Comparison of ENCODE assay signal across 8 cellular contexts in the genomic region with DNA sequence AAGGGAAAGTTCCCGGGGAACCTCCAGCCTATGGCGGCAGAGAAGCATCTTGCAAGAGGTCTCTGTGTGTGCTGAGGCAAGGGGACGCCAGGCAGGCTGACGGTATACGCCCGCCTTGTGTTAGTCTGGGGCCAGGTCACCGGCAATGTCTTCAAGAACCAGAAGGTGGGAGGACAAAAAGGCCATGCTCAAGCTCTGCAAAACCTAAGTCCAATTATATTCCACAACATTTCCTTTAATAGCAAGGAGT. TPM values are rescaled to one million over a fixed set of nuclear protein-coding genes. Genes with fewer than 3 reads are reported as not detected.
A peak's percentile ranks its signal among the peaks of the same experiment; 100 is the strongest.
DNase-seq lines count a peak whose midpoint lies in the region; ATAC-seq and TF ChIP-seq lines count a peak whose summit lies in the region.

No MANE protein-coding gene starts in this region.

- H3K27me3 ChIP-seq in cardiac muscle cell: no peaks in the 10 kb centered on the region
- H3K27me3 ChIP-seq in thyroid gland: no peaks in the 10 kb centered on the region

- H3K4me3 ChIP-seq in cardiac muscle cell (peak overlapping the region; percentile 98), thyroid gland (replicated peaks in 1 of 3) (peak overlapping the region; percentile 89 to 95 (median 95))

- H3K27ac ChIP-seq in cardiac muscle cell (peak overlapping the region; percentile 87), thyroid gland (peak overlapping the region; percentile 75 to 93 (median 84))

- POLR2A ChIA-PET in activated CD4-positive, alpha-beta memory T cell treated with anti-CD3 and anti-CD28 coated beads for 36 hours (lab: Charles Lee): interaction anchor here (0.6 to 2.4 kb wide), 14 partner anchors 9 to 796 kb away, joined by 3 to 23 read pairs (median 5); a partner anchor contains a TSS

- ATAC-seq in left ventricle myocardium superior (no peak), HG03469 (IDR thresholded peaks at IDR 0.05; ENCODE audit: unreplicated experiment) (no peak)

- peaks cover 5% of the 10 kb centered on the region for H3K4me1 ChIP-seq in cardiac muscle cell (ENCODE audit: low read depth)
- peaks cover 19 to 24% of the 10 kb centered on the region in 2 donors for H3K4me1 ChIP-seq in thyroid gland

- H3K27ac Mint-ChIP-seq in activated CD4-positive, alpha-beta memory T cell treated with anti-CD3 and anti-CD28 coated beads for 36 hours: peak overlapping the region; percentile 92
- H3K27ac Mint-ChIP-seq in immature natural killer cell: peak overlapping the region; percentile 95 to 99 (median 97)

- no peak for TF ChIP-seq POLR2A in thyroid gland (IDR thresholded peaks at IDR 0.05)

- H3K36me3 Mint-ChIP-seq in activated CD4-positive, alpha-beta memory T cell treated with anti-CD3 and anti-CD28 coated beads for 36 hours: peaks cover 9% of the 10 kb centered on the region
- H3K36me3 Mint-ChIP-seq in immature natural killer cell: peaks cover 0 to 8% (median 4%) of the 10 kb centered on the region in 3 donors

- CTCF ChIA-PET in activated CD4-positive, alpha-beta memory T cell treated with anti-CD3 and anti-CD28 coated beads for 36 hours (lab: Charles Lee): interaction anchor here (0.6 to 3.4 kb wide), 7 partner anchors 19 to 139 kb away, joined by 3 to 22 read pairs (median 5); a partner anchor contains a TSS

- WGBS in thyroid gland, 2 donors: 0% methylated on average over 4 to 5 of the region's 7 CpGs

- H3K4me3 Mint-ChIP-seq in activated CD4-positive, alpha-beta memory T cell treated with anti-CD3 and anti-CD28 coated beads for 36 hours: peak overlapping the region; percentile 89
- H3K4me3 Mint-ChIP-seq in immature natural killer cell: peak overlapping the region; percentile 86 to 96 (median 92)

- peaks cover 14% of the 10 kb centered on the region for H3K36me3 ChIP-seq in cardiac muscle cell
- peaks cover 21 to 24% of the 10 kb centered on the region in 2 donors for H3K36me3 ChIP-seq in thyroid gland

- TF ChIP-seq CTCF in cardiac muscle cell (IDR thresholded peaks at IDR 0.05; ENCODE audit: low read depth, low read length) (no peak), thyroid gland (IDR thresholded peaks at IDR 0.05) (peak in 1 of 6 experiments; percentile 17)

- no peaks in the 10 kb centered on the region for H3K9me3 ChIP-seq in cardiac muscle cell (ENCODE audit: low read depth)
- no peaks in the 10 kb centered on the region for H3K9me3 ChIP-seq in thyroid gland

- no peak for DNase-seq in cardiac muscle cell (ENCODE audit: low read depth in 1 of 2, low spot score in 1 of 2)
- DNase-seq in left ventricle myocardium superior: no peak
- DNase-seq in activated CD4-positive, alpha-beta memory T cell treated with anti-CD3 and anti-CD28 coated beads for 36 hours: no peak
- no peak for DNase-seq in immature natural killer cell
- DNase-seq in thyroid gland: no peak
- no peak for DNase-seq in stimulated activated CD4-positive, alpha-beta T cell treated with anti-CD3 and anti-CD28 coated beads, Interleukin-4, amount 100 ng/mL, for 1 hour
- DNase-seq in NCI-H1092 (lab: John Stamatoyannopoulos, UW): no peak

- no peaks in the 10 kb centered on the region for H3K27me3 Mint-ChIP-seq in activated CD4-positive, alpha-beta memory T cell treated with anti-CD3 and anti-CD28 coated beads for 36 hours
- H3K27me3 Mint-ChIP-seq in immature natural killer cell (ENCODE audit: low read depth in 3 of 3): peaks cover 4 to 18% (median 15%) of the 10 kb centered on the region in 3 donors

- intact Hi-C loops in left ventricle myocardium superior (cut with micrococcal nuclease): no loop called here
- intact Hi-C loops in activated CD4-positive, alpha-beta memory T cell treated with anti-CD3 and anti-CD28 coated beads for 36 hours (cut with micrococcal nuclease): loop anchor here (1.0 to 2.0 kb wide), 10 partner anchors 21 to 795 kb away; a partner anchor contains a TSS
- intact Hi-C loops in thyroid gland (cut with DNase I): no loop called here

- H3K4me1 Mint-ChIP-seq in activated CD4-positive, alpha-beta memory T cell treated with anti-CD3 and anti-CD28 coated beads for 36 hours (ENCODE audit: low read depth): peaks cover 34% of the 10 kb centered on the region
- peaks cover 48 to 49% of the 10 kb centered on the region in 2 donors for H3K4me1 Mint-ChIP-seq in immature natural killer cell

- H3K9me3 Mint-ChIP-seq in activated CD4-positive, alpha-beta memory T cell treated with anti-CD3 and anti-CD28 coated beads for 36 hours: no peaks in the 10 kb centered on the region
- no peaks in the 10 kb centered on the region for H3K9me3 Mint-ChIP-seq in immature natural killer cell

RNA-seq across cellular contexts. Expression of a gene that starts 0.3 kb away (rescaled TPM):
- total RNA-seq in cardiac muscle cell: 16.2 and 18.2 TPM in 2 replicates
- 7.4 and 10.0 TPM in 2 replicates for polyA plus RNA-seq in cardiac muscle cell
- 3.9 TPM for total RNA-seq in left ventricle myocardium superior
- 10 to 100 TPM; 11.4 to 13.3 TPM for total RNA-seq in activated CD4-positive, alpha-beta memory T cell treated with anti-CD3 and anti-CD28 coated beads for 36 hours
- 10 to 100 TPM in 2 of 3 donors, 1 to 10 TPM in 1; 6.8 to 17.2 (median 10.1) TPM for polyA plus RNA-seq in immature natural killer cell
- total RNA-seq in thyroid gland: 10 to 100 TPM in 3 of 4 donors, 1 to 10 TPM in 1; 9.0 to 15.2 (median 11.9) TPM

RNA-seq across cellular contexts. Expression of a gene that starts 0.5 kb away (rescaled TPM):
- 20.3 and 32.6 TPM in 2 replicates for total RNA-seq in cardiac muscle cell
- 7.1 and 8.5 TPM in 2 replicates for polyA plus RNA-seq in cardiac muscle cell
- total RNA-seq in left ventricle myocardium superior: 9.9 TPM
- total RNA-seq in activated CD4-positive, alpha-beta memory T cell treated with anti-CD3 and anti-CD28 coated beads for 36 hours: 10 to 100 TPM; 18.6 to 19.9 TPM
- 10 to 100 TPM in 1 of 3 donors, 1 to 10 TPM in 1, under 1 TPM in 1; 0.93 to 11.5 (median 2.5) TPM for polyA plus RNA-seq in immature natural killer cell
- 10 to 100 TPM; 13.3 to 20.1 (median 17.7) TPM for total RNA-seq in thyroid gland

RNA-seq across cellular contexts. Expression of a gene that starts 15.0 kb away (rescaled TPM):
- total RNA-seq in cardiac muscle cell (2.7 and 5.8 TPM in 2 replicates), left ventricle myocardium superior (0.87 TPM), thyroid gland (1 to 10 TPM in 3 of 4 donors, under 1 TPM in 1; 0.93 to 1.9 (median 1.6) TPM)
- polyA plus RNA-seq in cardiac muscle cell (0.35 and 0.94 TPM in 2 replicates), immature natural killer cell (1 to 10 TPM in 1 of 3 donors, under 1 TPM in 2; 0.27 to 1.4 (median 0.63) TPM)
- 1 to 10 TPM; 3.4 to 5.3 TPM for total RNA-seq in activated CD4-positive, alpha-beta memory T cell treated with anti-CD3 and anti-CD28 coated beads for 36 hours

RNA-seq across cellular contexts. Expression of a gene that starts 20.8 kb away (rescaled TPM):
- total RNA-seq in cardiac muscle cell: 146 and 148 TPM in 2 replicates
- 161 and 188 TPM in 2 replicates for polyA plus RNA-seq in cardiac muscle cell
- total RNA-seq in left ventricle myocardium superior: 39.9 TPM
- total RNA-seq in activated CD4-positive, alpha-beta memory T cell treated with anti-CD3 and anti-CD28 coated beads for 36 hours: 10 to 100 TPM; 67.3 to 72.3 TPM
- 100 to 1,000 TPM; 114 to 164 (median 116) TPM for polyA plus RNA-seq in immature natural killer cell
- total RNA-seq in thyroid gland: 100 to 1,000 TPM in 2 of 4 donors, 10 to 100 TPM in 2; 58.7 to 145 (median 104) TPM

RNA-seq across cellular contexts. Expression of a gene that starts 34.4 kb away (rescaled TPM):
- total RNA-seq in cardiac muscle cell (109 and 121 TPM in 2 replicates), left ventricle myocardium superior (90.5 TPM), thyroid gland (10 to 100 TPM; 30.1 to 52.0 (median 40.5) TPM)
- polyA plus RNA-seq in cardiac muscle cell (147 and 151 TPM in 2 replicates), immature natural killer cell (10 to 100 TPM; 21.4 to 50.3 (median 30.1) TPM)
- 10 to 100 TPM; 38.5 to 40.5 TPM for total RNA-seq in activated CD4-positive, alpha-beta memory T cell treated with anti-CD3 and anti-CD28 coated beads for 36 hours
